26 cellular contexts compared by ENCODE assay signal in the genomic region with DNA sequence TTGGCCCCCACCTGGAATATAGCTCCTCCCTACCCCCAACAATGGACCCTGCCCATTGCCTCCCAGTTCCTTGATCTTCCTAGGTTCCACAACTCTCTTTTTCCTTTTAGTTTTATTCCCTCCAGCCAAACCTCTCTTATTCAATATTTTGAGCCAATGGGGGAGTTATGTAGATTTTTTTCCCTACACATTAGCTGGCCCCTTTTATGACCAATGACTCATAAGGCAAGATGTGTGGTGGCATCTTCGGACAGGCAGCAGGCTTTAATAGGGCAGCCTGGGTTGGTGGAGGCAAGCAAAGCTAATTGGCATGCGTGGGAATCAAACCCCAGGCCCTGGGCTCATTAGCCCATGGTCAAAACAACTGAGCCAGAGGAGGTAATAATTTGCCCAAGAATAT. TPM values are rescaled to one million over a fixed set of nuclear protein-coding genes. Genes with fewer than 3 reads are reported as not detected.
"Had no signal": no experiment of that assay in that cellular context is flagged by ENCODE, and none has a peak within 500 bp of the region (broad histone marks: within the 10 kb centered on the region; RNA-seq: fewer than 3 reads in every experiment).

No MANE protein-coding gene starts in this region.

- H3K9me3 ChIP-seq: esophagus squamous epithelium, heart left ventricle, pancreas, psoas muscle, right atrium auricular region, tibial artery had no signal

- ATAC-seq: activated CD8-positive, alpha-beta T cell treated with anti-CD3 and anti-CD28 coated beads, Interleukin-2, amount 10 ng/mL, durations not matched to agents 7 days and 5 days; activated naive CD8-positive, alpha-beta T cell treated with anti-CD3 and anti-CD28 coated beads, Interleukin-2, amount 50 U/mL, for 24 hours; heart left ventricle; left colon; pancreas; psoas muscle; stimulated activated effector memory CD8-positive, alpha-beta T cell treated with anti-CD3 and anti-CD28 coated beads, Interleukin-12 subunit alpha, Interleukin-12 subunit beta, amount 100 ng/mL, for 72 hours; stimulated activated naive CD8-positive, alpha-beta T cell treated with anti-CD3 and anti-CD28 coated beads, Interleukin-15, amount 100 ng/mL, for 72 hours had no signal

- H3K36me3 ChIP-seq: esophagus squamous epithelium, heart left ventricle, pancreas, right atrium auricular region, tibial artery had no signal

- H3K4me3 ChIP-seq: coronary artery, esophagus squamous epithelium, heart left ventricle, pancreas, psoas muscle, right atrium auricular region, tibial artery had no signal

- DNase-seq: activated CD4-positive, alpha-beta T cell treated with anti-CD3 and anti-CD28 coated beads for 1 hour; activated CD4-positive, alpha-beta T cell treated with anti-CD3 and anti-CD28 coated beads, Interleukin-2, amount 50 U/mL, for 1 hour; activated CD8-positive, alpha-beta T cell treated with anti-CD3 and anti-CD28 coated beads, Interleukin-2, amount 10 ng/mL, durations not matched to agents 7 days and 5 days; activated gamma-delta T cell; activated naive CD4-positive, alpha-beta T cell treated with anti-CD3 and anti-CD28 coated beads, Interleukin-2, amount 50 U/mL, for 16 hours; activated naive CD8-positive, alpha-beta T cell treated with anti-CD3 and anti-CD28 coated beads, Interleukin-2, amount 50 U/mL, for 24 hours; cerebellar nuclear complex; esophagus squamous epithelium; heart left ventricle; islet precursor cell; left colon; mesenchymal stem cell; pancreas; psoas muscle; stimulated activated CD4-positive, alpha-beta T cell treated with anti-CD3 and anti-CD28 coated beads, Interleukin-1b, Interleukin-23, amount 100 ng/mL, for 48 hours; stimulated activated naive CD8-positive, alpha-beta T cell treated with anti-CD3 and anti-CD28 coated beads, Interleukin-15, amount 100 ng/mL, for 72 hours; tibial artery had no signal

- H3K27ac ChIP-seq: coronary artery, esophagus squamous epithelium, heart left ventricle, pancreas, psoas muscle, right atrium auricular region, tibial artery had no signal

- H3K27me3 ChIP-seq: pancreas, right atrium auricular region had no signal

- FAIRE-seq: pancreas had no signal

- H3K4me1 ChIP-seq: esophagus squamous epithelium, pancreas, psoas muscle, right atrium auricular region, tibial artery had no signal

RNA-seq across cellular contexts. Expression of a gene that starts 9.2 kb away (rescaled TPM):
- total RNA-seq: activated CD8-positive, alpha-beta T cell treated with anti-CD3 and anti-CD28 coated beads, Interleukin-2, amount 10 ng/mL, durations not matched to agents 7 days and 5 days; activated T-helper 1 cell treated with anti-CD3 and anti-CD28 coated beads, Interleukin-12 subunit alpha, Interleukin-12 subunit beta, Interleukin-2, Interleukin-4 antibody, amounts not matched to agents 30 ng/mL and 10 ng/mL and 1 ng/mL, durations not matched to agents 14 hours and 24 hours and 36 hours; esophagus squamous epithelium; heart left ventricle; lower leg skin; myocyte; psoas muscle; right atrium auricular region; skeletal muscle tissue; urinary bladder had no signal
- polyA plus RNA-seq: heart left ventricle, psoas muscle, urinary bladder had no signal

RNA-seq across cellular contexts. Expression of a gene that starts 44.1 kb away (rescaled TPM):
- total RNA-seq: activated CD8-positive, alpha-beta T cell treated with anti-CD3 and anti-CD28 coated beads, Interleukin-2, amount 10 ng/mL, durations not matched to agents 7 days and 5 days; activated T-helper 1 cell treated with anti-CD3 and anti-CD28 coated beads, Interleukin-12 subunit alpha, Interleukin-12 subunit beta, Interleukin-2, Interleukin-4 antibody, amounts not matched to agents 30 ng/mL and 10 ng/mL and 1 ng/mL, durations not matched to agents 14 hours and 24 hours and 36 hours; esophagus squamous epithelium; heart left ventricle; left colon; mononuclear cell; myocyte; pancreas; psoas muscle; right atrium auricular region; skeletal muscle tissue; urinary bladder had no signal
- polyA plus RNA-seq: heart left ventricle, pancreas, psoas muscle, urinary bladder had no signal
